Comparison of ENCODE assay signal across 13 cellular contexts in genomic region chr7:139094030-139094429, GRCh38. TPM values are rescaled to one million over a fixed set of nuclear protein-coding genes. Genes with fewer than 3 reads are reported as not detected.
A peak's percentile ranks its signal among the peaks of the same experiment; 100 is the strongest.
DNase-seq lines count a peak whose midpoint lies in the region; ATAC-seq and TF ChIP-seq lines count a peak whose summit lies in the region.
"Had no signal": no experiment of that assay in that cellular context is flagged by ENCODE, and none has a peak within 500 bp of the region (broad histone marks: within the 10 kb centered on the region; RNA-seq: fewer than 3 reads in every experiment).

No MANE protein-coding gene starts in this region.

- H3K36me3 ChIP-seq in CD8-positive, alpha-beta T cell (ENCODE audit: insufficient read depth, low read length) = peaks cover 10% of the 10 kb centered on the region
- H3K36me3 ChIP-seq in SU-DHL-6 (ENCODE audit: low read length) (no peaks in the 10 kb centered on the region; the same call in 1 of the 2 replicates), colonic mucosa (no peaks in the 10 kb centered on the region)
- H3K36me3 ChIP-seq: gastrocnemius medialis had no signal

- H3K9me3 Mint-ChIP-seq in CD8-positive, alpha-beta T cell = no peaks in the 10 kb centered on the region

- no peak overlapping the region for H2AFZ ChIP-seq in SU-DHL-6 (ENCODE audit: low read depth, low read length, severe bottlenecking)

- no peak for DNase-seq in CD8-positive, alpha-beta T cell
- DNase-seq in colonic mucosa = no peak
- no peak for DNase-seq in sciatic nerve (ENCODE audit: low spot score)
- DNase-seq in cardiac septum (ENCODE audit: low spot score) = no peak
- DNase-seq: activated gamma-delta T cell, gastrocnemius medialis, kidney glomerular epithelial cell, NCI-H446, RPMI8226 had no signal

- peak overlapping the region; percentile 53 for H3K4me3 ChIP-seq in CD8-positive, alpha-beta T cell (ENCODE audit: low read depth, low read length)
- no peak overlapping the region for H3K4me3 ChIP-seq in SU-DHL-6 (ENCODE audit: insufficient read depth, low read length, poor library complexity, severe bottlenecking)
- H3K4me3 ChIP-seq in colonic mucosa = no peak overlapping the region
- H3K4me3 ChIP-seq: gastrocnemius medialis had no signal

- peaks cover 59% of the 10 kb centered on the region for H3K36me3 Mint-ChIP-seq in CD8-positive, alpha-beta T cell

- H3K4me2 ChIP-seq in SU-DHL-6 (ENCODE audit: low read depth, low read length, poor library complexity, severe bottlenecking) = peak overlapping the region; percentile 60

- peak overlapping the region; percentile 95 for H3K27ac Mint-ChIP-seq in CD8-positive, alpha-beta T cell

- H3K4me1 ChIP-seq in CD8-positive, alpha-beta T cell (ENCODE audit: insufficient read depth, low read length) = peaks cover 86% of the 10 kb centered on the region
- H3K4me1 ChIP-seq in colonic mucosa = no peaks in the 10 kb centered on the region

- no peak for ATAC-seq in CD8-positive, alpha-beta T cell
- peak; percentile 9 for ATAC-seq in sciatic nerve
- no peak for ATAC-seq in HG03196 (IDR thresholded peaks at IDR 0.05; ENCODE audit: unreplicated experiment)
- ATAC-seq in GM21447 (IDR thresholded peaks at IDR 0.05; ENCODE audit: unreplicated experiment) = no peak
- no peak for ATAC-seq in HG02981 (IDR thresholded peaks at IDR 0.05; ENCODE audit: unreplicated experiment)
- ATAC-seq: gastrocnemius medialis had no signal

- H3K27ac ChIP-seq in CD8-positive, alpha-beta T cell (ENCODE audit: low read depth, low read length) = peak overlapping the region; percentile 61
- H3K27ac ChIP-seq in SU-DHL-6 (ENCODE audit: low read depth, low read length) (no peak overlapping the region), colonic mucosa (peak overlapping the region; percentile 24)

- no peak for TF ChIP-seq CTCF in CD8-positive, alpha-beta T cell (IDR thresholded peaks at IDR 0.05)
- TF ChIP-seq CTCF in SU-DHL-6 (IDR thresholded peaks at IDR 0.05; ENCODE audit: insufficient read depth, low read length, poor library complexity, severe bottlenecking) (no peak), colonic mucosa (IDR thresholded peaks at IDR 0.05) (no peak)

- H3K27me3 Mint-ChIP-seq in CD8-positive, alpha-beta T cell (ENCODE audit: low read depth) = no peaks in the 10 kb centered on the region

- peaks cover 52% of the 10 kb centered on the region for H3K79me2 ChIP-seq in SU-DHL-6 (ENCODE audit: insufficient read depth, low read length)

- no peaks in the 10 kb centered on the region for H3K9me3 ChIP-seq in CD8-positive, alpha-beta T cell (ENCODE audit: low read length)
- H3K9me3 ChIP-seq in SU-DHL-6 (ENCODE audit: insufficient read depth, low read length) = no peaks in the 10 kb centered on the region
- H3K9me3 ChIP-seq in colonic mucosa = no peaks in the 10 kb centered on the region
- H3K9me3 ChIP-seq: gastrocnemius medialis had no signal

- no peaks in the 10 kb centered on the region for H3K27me3 ChIP-seq in CD8-positive, alpha-beta T cell (ENCODE audit: insufficient read depth, low read length)
- no peaks in the 10 kb centered on the region for H3K27me3 ChIP-seq in SU-DHL-6 (ENCODE audit: low read length)
- H3K27me3 ChIP-seq in colonic mucosa = no peaks in the 10 kb centered on the region
- H3K27me3 ChIP-seq: gastrocnemius medialis had no signal

- no peak overlapping the region for H3K9ac ChIP-seq in SU-DHL-6 (ENCODE audit: low read length)
- H3K9ac ChIP-seq in colonic mucosa (ENCODE audit: low read depth in 2 of 2, low read length in 2 of 2) = no peak overlapping the region

- no peaks in the 10 kb centered on the region for H4K20me1 ChIP-seq in SU-DHL-6 (ENCODE audit: low read depth, low read length)

- CTCF ChIA-PET in CD8-positive, alpha-beta T cell (lab: Charles Lee) = interaction anchor here (0.8 to 2.9 kb wide), 13 partner anchors 9 to 208 kb away, joined by 3 to 25 read pairs (median 8); no protein-coding TSS in a partner anchor

- intact Hi-C loops in CD8-positive, alpha-beta T cell (cut with DNase I, micrococcal nuclease) = loop anchor here (1.0 to 2.0 kb wide), 4 partner anchors 15 to 341 kb away; partner anchors contain the start of gene ZC3HAV1 (in 1 of the 2)
- intact Hi-C loops in colonic mucosa (cut with DNase I) = no loop called here
- intact Hi-C loops in sciatic nerve (cut with DNase I) = no loop called here
- intact Hi-C loops in cardiac septum (cut with DNase I) = no loop called here

- H3K9me2 ChIP-seq in SU-DHL-6 (replicated peaks; ENCODE audit: insufficient read depth, low read length) = no peaks in the 10 kb centered on the region

- H3F3A ChIP-seq in SU-DHL-6 (ENCODE audit: insufficient read depth) = peaks cover 9% of the 10 kb centered on the region

- peaks cover 86% of the 10 kb centered on the region for H3K4me1 Mint-ChIP-seq in CD8-positive, alpha-beta T cell (ENCODE audit: low read depth)

- POLR2A ChIA-PET in CD8-positive, alpha-beta T cell (lab: Charles Lee) = interaction anchor here (0.8 to 4.5 kb wide), 15 partner anchors 8 to 341 kb away, joined by 3 to 93 read pairs (median 8); partner anchors contain the start of gene ZC3HAV1

- peak overlapping the region; percentile 84 for H3K4me3 Mint-ChIP-seq in CD8-positive, alpha-beta T cell

RNA-seq across cellular contexts. Expression of gene ZC3HAV1, which starts 15.5 kb away (rescaled TPM):
- total RNA-seq in CD8-positive, alpha-beta T cell = 100 to 1,000 TPM; 194 to 198 TPM
- total RNA-seq in colonic mucosa (10 to 100 TPM; 29.0 to 33.8 TPM), sciatic nerve (38.2 TPM), cardiac septum (6.8 TPM)

RNA-seq across cellular contexts. Expression of gene ZC3HAV1L, which starts 58.2 kb away (rescaled TPM):
- total RNA-seq in CD8-positive, alpha-beta T cell = under 1 TPM; 0.16 to 0.44 TPM
- 10 to 100 TPM; 10.9 to 11.7 TPM for total RNA-seq in colonic mucosa
- 19.7 TPM for total RNA-seq in sciatic nerve
- 3.2 TPM for total RNA-seq in cardiac septum

Comparison
In these comparisons a context has a peak if more than half of its experiments do, and no peak if none do; other contexts are left out.
1. intact Hi-C loops: an anchor here in CD8-positive, alpha-beta T cell (1.0 to 2.0 kb wide); none called in colonic mucosa, sciatic nerve and cardiac septum.